Comparison of ENCODE assay signal across 12 cellular contexts in genomic region chr16:27174798-27175197, GRCh38. TPM values are rescaled to one million over a fixed set of nuclear protein-coding genes. Genes with fewer than 3 reads are reported as not detected.
A peak's percentile ranks its signal among the peaks of the same experiment; 100 is the strongest.
DNase-seq lines count a peak whose midpoint lies in the region; ATAC-seq and TF ChIP-seq lines count a peak whose summit lies in the region.
"Had no signal": no experiment of that assay in that cellular context is flagged by ENCODE, and none has a peak within 500 bp of the region (broad histone marks: within the 10 kb centered on the region; RNA-seq: fewer than 3 reads in every experiment).

No MANE protein-coding gene starts in this region.

- H3K36me3 ChIP-seq in PC-9 (ENCODE audit: low read depth) (no peaks in the 10 kb centered on the region), aorta (ENCODE audit: control insufficient read depth in 1 of 2, insufficient read depth in 2 of 2, low read length in 1 of 2) (no peaks in the 10 kb centered on the region)
- H3K36me3 ChIP-seq: BE2C, Peyer's patch had no signal

- H3K27me3 ChIP-seq in PC-9 (ENCODE audit: insufficient read depth, low read depth) (no peaks in the 10 kb centered on the region), aorta (ENCODE audit: control insufficient read depth in 1 of 2, insufficient read depth in 2 of 2, low read length in 1 of 2) (no peaks in the 10 kb centered on the region)
- H3K27me3 ChIP-seq: BE2C, Peyer's patch had no signal

- no peaks in the 10 kb centered on the region for H4K20me1 ChIP-seq in PC-9 (ENCODE audit: insufficient read depth)

- intact Hi-C loops in PC-9 (cut with micrococcal nuclease; ENCODE audit: unreplicated experiment): loop anchor here (5.0 kb wide), 1 partner anchor 148 kb away; no protein-coding TSS in a partner anchor
- intact Hi-C loops in aorta (cut with DNase I): loop anchor here in 1 of 2 donors (5.0 kb wide), 1 partner anchor 208 kb away; no protein-coding TSS in a partner anchor

- 0 out of 2 replicates have a peak, but pooled peaks cover 5% of the 10 kb centered on the region for H3K4me1 ChIP-seq in PC-9 (replicated peaks; ENCODE audit: insufficient read depth)
- H3K4me1 ChIP-seq in aorta (ENCODE audit: control insufficient read depth in 1 of 2, insufficient read depth in 2 of 2, low read length in 2 of 2): no peaks in the 10 kb centered on the region
- H3K4me1 ChIP-seq: BE2C had no signal

- H3K4me2 ChIP-seq in PC-9: no peak overlapping the region

- in situ Hi-C loops in G401 (cut with HindIII; ENCODE audit: low sequenced_read_pairs): no loop called here

- ATAC-seq in GM19324 (IDR thresholded peaks at IDR 0.05; ENCODE audit: low FRiP score, unreplicated experiment) (no peak), aorta (ENCODE audit: low FRiP score) (no peak)

- peak; percentile 69 for DNase-seq in A172 (ENCODE audit: low spot score)
- DNase-seq in EH (ENCODE audit: low read depth): peak; percentile 78
- peak; percentile 60 to 76 for DNase-seq in PC-9
- peak; percentile 67 for DNase-seq in epithelial cell of prostate (ENCODE audit: low read depth, low spot score)
- DNase-seq in putamen (ENCODE audit: low spot score): no peak
- no peak for DNase-seq in G401 (ENCODE audit: low spot score)
- no peak for DNase-seq in aorta
- DNase-seq: BE2C, H7, kidney had no signal

- no peaks in the 10 kb centered on the region for H3K79me2 ChIP-seq in PC-9 (ENCODE audit: low read depth)

- no peaks in the 10 kb centered on the region for H3K9me3 ChIP-seq in PC-9 (ENCODE audit: insufficient read depth, low read depth)
- peaks cover 4% of the 10 kb centered on the region for H3K9me3 ChIP-seq in aorta (ENCODE audit: control insufficient read depth, low read length)
- H3K9me3 ChIP-seq: BE2C, Peyer's patch had no signal

- BruUV-seq in PC-9 (replicated peaks; lab: Mats Ljungman, UMichigan): no TSS peak

- H3K9me2 ChIP-seq in PC-9 (ENCODE audit: insufficient read depth): no peaks in the 10 kb centered on the region

- H3K4me3 ChIP-seq in PC-9 (no peak overlapping the region), aorta (ENCODE audit: low read length in 2 of 2) (no peak overlapping the region)
- H3K4me3 ChIP-seq: Peyer's patch had no signal

- peaks cover 2% of the 10 kb centered on the region; the same call in 1 of the 2 replicates for H3F3A ChIP-seq in PC-9 (ENCODE audit: insufficient read depth, low read depth)

- H2AFZ ChIP-seq in PC-9: no peak overlapping the region

- CTCF ChIA-PET in PC-9 (lab: Charles Lee): interaction anchor here (0.7 kb wide), 1 partner anchor 456 kb away, joined by 3 read pairs; no protein-coding TSS in a partner anchor

- 59 to 61% methylated on average over 6 of the region's 6 CpGs for WGBS in aorta, 2 donors

- H3K27ac ChIP-seq in PC-9 (no peak overlapping the region), epithelial cell of prostate (peak overlapping the region; percentile 44), aorta (ENCODE audit: low read depth in 1 of 2, low read length in 2 of 2) (no peak overlapping the region)

- no peak for TF ChIP-seq CTCF in PC-9 (conservative IDR thresholded peaks at IDR 0.05)

- POLR2A ChIA-PET in PC-9 (lab: Charles Lee; ENCODE audit: unreplicated experiment): no interaction called here

RNA-seq across cellular contexts. Expression of gene KDM8, which starts 28.5 kb away (rescaled TPM):
- 2.7 and 6.0 TPM in 2 replicates for total RNA-seq in A172 (2014; rRNA removed; shearing (Covaris generic))
- total RNA-seq in PC-9 (2021): 5.1 and 7.2 TPM in 2 replicates
- total RNA-seq in G401 (2014; rRNA removed; shearing (Covaris generic)): 7.4 and 11.5 TPM in 2 replicates
- total RNA-seq in aorta: 1 to 10 TPM; 4.3 to 5.6 TPM
- 1 to 10 TPM; 7.0 to 7.4 TPM for polyA plus RNA-seq in aorta

Comparison
In these comparisons a context has a peak if more than half of its experiments do, and no peak if none do; other contexts are left out.
1. DNase-seq: peak in A172 (single experiment), EH (single experiment), PC-9 (2 of 2) and epithelial cell of prostate (single experiment); none in putamen (single experiment), G401 (single experiment) and aorta (0 of 2).